1 cellular context compared by ENCODE assay signal in genomic region chr6:8086755-8087306, GRCh38.
TF ChIP-seq lines count a peak whose summit lies in the region.

No MANE protein-coding gene starts in this region.

TF ChIP-seq in GM12878, 131 proteins besides CTCF, POLR2A, EP300 and RAD21:
- TF ChIP-seq TCF7 (IDR thresholded peaks at IDR 0.05; ENCODE audit: borderline replicate concordance) (no peak), POLR2AphosphoS5 (IDR thresholded peaks at IDR 0.05; ENCODE audit: low read length) (no peak), RUNX3 (IDR thresholded peaks at IDR 0.05; ENCODE audit: low read length) (peak; percentile 20; the same call in 1 of the 2 replicates)
